20 cellular contexts compared by ENCODE assay signal in genomic region chr14:92598549-92598905, GRCh38.
A peak's percentile ranks its signal among the peaks of the same experiment; 100 is the strongest.
DNase-seq lines count a peak whose midpoint lies in the region; ATAC-seq and TF ChIP-seq lines count a peak whose summit lies in the region.
"Had no signal": no experiment of that assay in that cellular context is flagged by ENCODE, and none has a peak within 500 bp of the region (broad histone marks: within the 10 kb centered on the region; RNA-seq: fewer than 3 reads in every experiment).

No MANE protein-coding gene starts in this region.

- TF ChIP-seq CTCF in HFFc6 (IDR thresholded peaks at IDR 0.05) (no peak), endothelial cell (IDR thresholded peaks at IDR 0.05; ENCODE audit: unreplicated experiment) (no peak)

- H3K27ac Mint-ChIP-seq in HFFc6 (peak overlapping the region; percentile 88), endothelial cell (ENCODE audit: unreplicated experiment) (peak overlapping the region; percentile 82)

- H3K79me1 ChIP-seq in mesenchymal stem cell (replicated peaks; ENCODE audit: low read length, poor library complexity, severe bottlenecking), result peaks cover 8% of the 10 kb centered on the region

- H3K4me3 ChIP-seq in mesenchymal stem cell (ENCODE audit: insufficient read depth in 1 of 2, low read depth in 1 of 2, low read length in 2 of 2), result no peak overlapping the region
- H3K4me3 ChIP-seq: GM12878 had no signal

- H3K4me2 ChIP-seq in mesenchymal stem cell (ENCODE audit: low read length, poor library complexity, severe bottlenecking), result no peak overlapping the region
- H3K4me2 ChIP-seq: KMS-11 had no signal

- H4K8ac ChIP-seq in mesenchymal stem cell (ENCODE audit: low read length), result no peak overlapping the region

- H3K27me3 ChIP-seq in mesenchymal stem cell (ENCODE audit: control insufficient read depth in 1 of 2, insufficient read depth in 1 of 2, low read length in 2 of 2), result no peaks in the 10 kb centered on the region

- H2AFZ ChIP-seq in mesenchymal stem cell (ENCODE audit: low read depth, low read length), result no peak overlapping the region

- WGBS in mesenchymal stem cell, result 80% methylated on average over 2 of the region's 2 CpGs

- no peak overlapping the region for H3K14ac ChIP-seq in mesenchymal stem cell (ENCODE audit: low read length in 2 of 2)

- H4K91ac ChIP-seq in mesenchymal stem cell (ENCODE audit: low read length), result no peak overlapping the region

- H2BK120ac ChIP-seq in mesenchymal stem cell (ENCODE audit: low read depth, low read length), result no peak overlapping the region

- peaks cover 16% of the 10 kb centered on the region for H3K9me3 ChIP-seq in mesenchymal stem cell (ENCODE audit: control insufficient read depth, low read length)

- no peak for ATAC-seq in HG02798 (IDR thresholded peaks at IDR 0.05; ENCODE audit: poor library complexity, unreplicated experiment)
- no peak for ATAC-seq in GM18498 (IDR thresholded peaks at IDR 0.05; ENCODE audit: unreplicated experiment)
- no peak for ATAC-seq in GM19397 (IDR thresholded peaks at IDR 0.05; ENCODE audit: unreplicated experiment)
- ATAC-seq: SK-N-SH treated with all-trans-retinoic acid at 6 μM for 48 hours had no signal

- peaks cover 25% of the 10 kb centered on the region for H3K36me3 Mint-ChIP-seq in HFFc6 (ENCODE audit: low read depth)
- peaks cover 4% of the 10 kb centered on the region for H3K36me3 Mint-ChIP-seq in endothelial cell (ENCODE audit: low read depth, unreplicated experiment)

- peaks cover 9% of the 10 kb centered on the region; the same call in 1 of the 2 replicates for H3K9me3 Mint-ChIP-seq in HFFc6
- no peaks in the 10 kb centered on the region for H3K9me3 Mint-ChIP-seq in endothelial cell (ENCODE audit: unreplicated experiment)
- H3K9me3 Mint-ChIP-seq: CD8-positive, alpha-beta memory T cell had no signal

- H3K9ac ChIP-seq in mesenchymal stem cell (ENCODE audit: low read length), result no peak overlapping the region
- H3K9ac ChIP-seq: KMS-11 had no signal

- peak overlapping the region in 1 of 2 experiments; percentile 27 for H2BK12ac ChIP-seq in mesenchymal stem cell (ENCODE audit: low read length in 2 of 2)

- peaks cover 10% of the 10 kb centered on the region for H3K4me1 ChIP-seq in mesenchymal stem cell (ENCODE audit: control insufficient read depth, insufficient read depth, low read depth, low read length)

- H2BK15ac ChIP-seq in mesenchymal stem cell (ENCODE audit: low read depth, poor library complexity, severe bottlenecking), result no peak overlapping the region

- H3K27me3 Mint-ChIP-seq in HFFc6 (ENCODE audit: insufficient read depth) (peaks cover 5% of the 10 kb centered on the region), endothelial cell (ENCODE audit: unreplicated experiment) (peaks cover 14% of the 10 kb centered on the region)
- H3K27me3 Mint-ChIP-seq: CD8-positive, alpha-beta memory T cell had no signal

- H3K4me3 Mint-ChIP-seq in HFFc6, result no peak overlapping the region
- H3K4me3 Mint-ChIP-seq in endothelial cell (ENCODE audit: unreplicated experiment), result no peak overlapping the region

- H3K23ac ChIP-seq in mesenchymal stem cell (ENCODE audit: low read length in 2 of 2), result no peak overlapping the region

- no peak for DNase-seq in HFFc6
- peak; percentile 39 for DNase-seq in NCI-H1105 (lab: John Stamatoyannopoulos, UW)
- DNase-seq in endothelial cell (ENCODE audit: low spot score), result no peak
- no peak for DNase-seq in mesenchymal stem cell
- DNase-seq: C1 segment of cervical spinal cord; CD8-positive, alpha-beta memory T cell; DMS53; EL; NCI-H1436 treated with DMSO at 0.1 percent for 48 hours; NCI-H2081 treated with DMSO at 0.1 percent for 48 hours; NCI-H510A; NCI-H82; OCI-M1; SIG-M5 had no signal

- peaks cover 44% of the 10 kb centered on the region for H3K4me1 Mint-ChIP-seq in HFFc6 (ENCODE audit: low read depth)
- H3K4me1 Mint-ChIP-seq in endothelial cell (ENCODE audit: unreplicated experiment), result peaks cover 31% of the 10 kb centered on the region

- no peak overlapping the region for H3K4ac ChIP-seq in mesenchymal stem cell (ENCODE audit: low read depth in 1 of 2, low read length in 2 of 2)

- H2AK5ac ChIP-seq in mesenchymal stem cell (ENCODE audit: low read length, severe bottlenecking), result no peak overlapping the region

- no peak overlapping the region for H2BK5ac ChIP-seq in mesenchymal stem cell (ENCODE audit: low read depth, low read length, poor library complexity, severe bottlenecking)

- H3K36me3 ChIP-seq in mesenchymal stem cell (ENCODE audit: control insufficient read depth in 1 of 2, insufficient read depth in 2 of 2, low read depth in 1 of 2, low read length in 2 of 2), result peaks cover 3 to 40% of the 10 kb centered on the region in 2 experiments

- no peak overlapping the region for H3K27ac ChIP-seq in mesenchymal stem cell (ENCODE audit: low read length, poor library complexity, severe bottlenecking)
- H3K27ac ChIP-seq: KMS-11 had no signal

- H3K18ac ChIP-seq in mesenchymal stem cell (ENCODE audit: low read depth in 1 of 2, low read length in 2 of 2), result peak overlapping the region; percentile 34 to 63
